In genomic region chrX:7133036-7133412, GRCh38 we compare ENCODE assay signal across 8 cellular contexts. TPM values are rescaled to one million over a fixed set of nuclear protein-coding genes. Genes with fewer than 3 reads are reported as not detected.
DNase-seq lines count a peak whose midpoint lies in the region; ATAC-seq and FAIRE-seq lines count a peak whose summit lies in the region.

No MANE protein-coding gene starts in this region.

- H3K4me3 ChIP-seq in small intestine (ENCODE audit: low read depth in 1 of 2, low read length in 2 of 2), result no peak overlapping the region

- H3K36me3 ChIP-seq in small intestine (ENCODE audit: control insufficient read depth in 2 of 2, insufficient read depth in 2 of 2, low read length in 2 of 2), result no peaks in the 10 kb centered on the region

- H3K9me3 ChIP-seq in small intestine (ENCODE audit: control insufficient read depth, low read depth), result no peaks in the 10 kb centered on the region

- FAIRE-seq in small intestine (lab: Jason Lieb, UNC), result no peak

- ATAC-seq in GM19351 (IDR thresholded peaks at IDR 0.05; ENCODE audit: unreplicated experiment), result no peak
- no peak for ATAC-seq in GM18861 (IDR thresholded peaks at IDR 0.05; ENCODE audit: unreplicated experiment)

- no peak overlapping the region for H3K4me3 Mint-ChIP-seq in immature natural killer cell

- H3K36me3 Mint-ChIP-seq in immature natural killer cell, result peaks cover 0 to 3% (median 3%) of the 10 kb centered on the region in 3 donors

- H3K4me1 ChIP-seq in small intestine (ENCODE audit: control insufficient read depth in 2 of 2, insufficient read depth in 1 of 2, low read depth in 1 of 2, low read length in 1 of 2), result peaks cover 4 to 7% of the 10 kb centered on the region in 2 donors

- peak overlapping the region; percentile 61 to 72 for H3K27ac ChIP-seq in small intestine (ENCODE audit: low read depth in 1 of 2, low read length in 1 of 2)

- no peaks in the 10 kb centered on the region for H3K27me3 ChIP-seq in small intestine (ENCODE audit: control insufficient read depth in 2 of 2, insufficient read depth in 2 of 2, low read length in 2 of 2)

- no peaks in the 10 kb centered on the region for H3K9me3 Mint-ChIP-seq in immature natural killer cell

- DNase-seq in NCI-H2171 treated with DMSO at 0.1 percent for 48 hours (lab: John Stamatoyannopoulos, UW) (peak; percentile 16), NCI-H2171 (lab: John Stamatoyannopoulos, UW) (no peak), NCI-H226 (peak; percentile 16), glomerular visceral epithelial cell (ENCODE audit: extremely low spot score) (peak; percentile 8), small intestine (no peak), immature natural killer cell (no peak)

- peaks cover 22 to 28% of the 10 kb centered on the region in 2 donors for H3K4me1 Mint-ChIP-seq in immature natural killer cell

- 46 to 67% (median 61%) methylated on average over 7 of the region's 7 CpGs for WGBS in small intestine, 3 donors

- peak overlapping the region in 3 of 6 donors; percentile 14 to 87 (median 75) for H3K27ac Mint-ChIP-seq in immature natural killer cell

- peaks cover 0 to 3% (median 2%) of the 10 kb centered on the region in 3 donors for H3K27me3 Mint-ChIP-seq in immature natural killer cell (ENCODE audit: low read depth in 3 of 3)

RNA-seq across cellular contexts. Expression of gene STS, which starts 14.5 kb away (rescaled TPM):
- 1 to 10 TPM in 2 of 3 donors, under 1 TPM in 1; 0.67 to 3.4 (median 1.4) TPM for polyA plus RNA-seq in small intestine
- polyA plus RNA-seq in immature natural killer cell, result 1 to 10 TPM; 1.6 to 3.7 (median 3.5) TPM

RNA-seq across cellular contexts. Expression of gene PUDP, which starts 14.9 kb away (rescaled TPM):
- polyA plus RNA-seq in small intestine (10 to 100 TPM; 16.3 to 20.3 (median 16.8) TPM), immature natural killer cell (10 to 100 TPM in 2 of 3 donors, 1 to 10 TPM in 1; 5.4 to 17.4 (median 13.0) TPM)

Comparison
In these comparisons a context has a peak if more than half of its experiments do, and no peak if none do; other contexts are left out.
1. DNase-seq: peak in NCI-H2171 treated with DMSO at 0.1 percent for 48 hours (single experiment), NCI-H226 (single experiment) and glomerular visceral epithelial cell (single experiment); none in NCI-H2171 (single experiment), small intestine (single experiment) and immature natural killer cell (0 of 3).